8 cellular contexts compared by ENCODE assay signal in genomic region chr6:18122128-18123093, GRCh38. TPM values are rescaled to one million over a fixed set of nuclear protein-coding genes. Genes with fewer than 3 reads are reported as not detected.
A peak's percentile ranks its signal among the peaks of the same experiment; 100 is the strongest.
DNase-seq lines count a peak whose midpoint lies in the region; ATAC-seq, FAIRE-seq and TF ChIP-seq lines count a peak whose summit lies in the region.

TSS of gene NHLRC1 (minus strand) at chr6:18122677. CDS start at chr6:18122606, 71 bp downstream.

- H3K4me1 ChIP-seq in colonic mucosa: peaks cover 13% of the 10 kb centered on the region

- peak; percentile 99 for ATAC-seq in HG02759 (IDR thresholded peaks at IDR 0.05; ENCODE audit: unreplicated experiment)

- H3K36me3 ChIP-seq in colonic mucosa: no peaks in the 10 kb centered on the region

- intact Hi-C loops in colonic mucosa (cut with DNase I): loop anchor here (5.0 kb wide), 1 partner anchor 135 kb away; the partner anchor contains the start of gene KIF13A

- DNase-seq in GM12891 (ENCODE audit: insufficient read length, low spot score) (peak; percentile 79), NCI-H2029 (lab: John Stamatoyannopoulos, UW) (peak; percentile 93), colonic mucosa (peak; percentile 91), SK-N-DZ (ENCODE audit: low spot score) (no peak)
- DNase-seq in activated CD4-positive, alpha-beta T cell treated with anti-CD3 and anti-CD28 coated beads for 48 hours: peak; percentile 88
- DNase-seq in stimulated activated CD4-positive, alpha-beta T cell treated with anti-CD3 and anti-CD28 coated beads, Interleukin-15, amount 100 ng/mL, for 48 hours (ENCODE audit: low read depth in 2 of 2): peak; percentile 72 to 73

- peak within 1 kb of the TSS; percentile 74 for H3K9ac ChIP-seq in colonic mucosa (ENCODE audit: low read depth in 2 of 2, low read length in 2 of 2)

- peak; percentile 91 for TF ChIP-seq CTCF in colonic mucosa (IDR thresholded peaks at IDR 0.05)

- no peaks in the 10 kb centered on the region for H3K27me3 ChIP-seq in colonic mucosa
- no peaks in the 10 kb centered on the region for H3K27me3 ChIP-seq in layer of hippocampus (ENCODE audit: control insufficient read depth, insufficient read depth, low read length)

- no peak for TF ChIP-seq POLR2A in GM12891 (IDR thresholded peaks at IDR 0.05; ENCODE audit: low read depth, low read length)

- peak; percentile 96 for FAIRE-seq in GM12891 (lab: Jason Lieb, UNC)

- H3K9me3 ChIP-seq in colonic mucosa: no peaks in the 10 kb centered on the region

- no peak within 1 kb of the TSS for H3K27ac ChIP-seq in colonic mucosa
- peak within 1 kb of the TSS; percentile 71 for H3K27ac ChIP-seq in layer of hippocampus (ENCODE audit: low read depth, low read length)

- H3K4me3 ChIP-seq in colonic mucosa: peak within 1 kb of the TSS; percentile 50

TF ChIP-seq in GM12891, 5 proteins besides CTCF, POLR2A, EP300 and RAD21:
- peak; percentile 99 for TF ChIP-seq PAX5 (IDR thresholded peaks at IDR 0.05; ENCODE audit: insufficient read depth, low read length, severe bottlenecking)
- TF ChIP-seq POLR2AphosphoS5 (IDR thresholded peaks at IDR 0.05; ENCODE audit: low read depth, low read length): no peak
- no peak for TF ChIP-seq SPI1 (IDR thresholded peaks at IDR 0.05; ENCODE audit: low read depth, low read length)

RNA-seq across cellular contexts. Expression of gene NHLRC1, which starts in this region (rescaled TPM):
- polyA plus RNA-seq in GM12891 (2012; ENCODE audit: low read depth, missing spikeins): 0.47 TPM
- total RNA-seq in colonic mucosa: 1 to 10 TPM; 1.6 to 2.5 TPM
- not detected in 2 replicates for polyA plus RNA-seq in SK-N-DZ (2014; cell fraction: cytosol; rRNA removed)
- not detected in 2 replicates for polyA plus RNA-seq in SK-N-DZ (2014; cell fraction: nucleus; rRNA removed)
